8 cellular contexts compared by ENCODE assay signal in the genomic region with DNA sequence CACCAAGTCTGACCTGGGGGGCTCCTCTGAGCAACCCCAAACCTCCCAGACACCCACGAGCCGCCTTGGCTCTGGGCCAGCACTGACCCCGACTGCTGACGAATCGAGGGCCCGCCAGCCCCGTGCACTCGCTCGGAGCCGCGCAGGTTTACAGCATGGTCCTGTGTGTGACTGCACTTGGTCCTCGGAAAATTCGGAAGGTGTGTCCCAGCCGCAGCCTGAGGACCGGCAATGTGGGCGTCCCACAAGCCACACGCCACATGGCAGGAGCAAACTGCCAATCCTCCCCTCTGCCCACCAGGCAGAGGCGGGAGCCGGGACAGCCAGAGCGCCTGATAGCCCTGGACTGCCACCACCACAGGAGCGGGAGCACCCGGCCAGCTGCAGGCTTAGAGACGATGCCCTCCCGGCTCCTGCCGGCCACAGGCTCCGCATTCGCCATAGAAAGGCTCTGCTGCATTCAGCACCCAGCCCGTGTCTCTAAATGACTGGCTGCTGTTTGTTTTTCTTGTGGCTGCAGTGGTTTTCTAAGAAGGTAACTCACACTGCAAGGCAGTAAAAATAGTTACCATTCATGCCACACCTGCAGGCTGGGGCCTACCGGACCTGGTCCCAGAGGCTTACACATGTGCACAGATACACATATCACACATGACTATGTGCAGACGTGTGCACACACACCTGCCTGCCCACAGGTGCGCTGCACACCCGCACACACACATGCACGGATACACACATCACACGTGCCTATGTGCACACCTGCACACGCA.
DNase-seq lines count a peak whose midpoint lies in the region; ATAC-seq, FAIRE-seq and TF ChIP-seq lines count a peak whose summit lies in the region.
"Not testable (repeated sequence)": the region's sequence is repeated elsewhere in the genome, so short reads cannot be mapped to it uniquely, and the experiment has no call there.

No MANE protein-coding gene starts in this region.

- not testable (repeated sequence) for H3K36me3 Mint-ChIP-seq in activated CD4-positive, alpha-beta memory T cell treated with anti-CD3 and anti-CD28 coated beads, Interleukin-2, amount 10 ng/mL, durations not matched to agents 7 days and 5 days (ENCODE audit: low read depth); naive thymus-derived CD8-positive, alpha-beta T cell

- POLR2A ChIA-PET in activated CD4-positive, alpha-beta memory T cell treated with anti-CD3 and anti-CD28 coated beads, Interleukin-2, amount 10 ng/mL, durations not matched to agents 7 days and 5 days (lab: Charles Lee); GM12878 (lab: Charles Lee); naive thymus-derived CD8-positive, alpha-beta T cell (lab: Charles Lee): not testable (repeated sequence)

- not testable (repeated sequence) for H3K4me3 ChIP-seq in OCI-LY1 (ENCODE audit: low read depth, low read length, poor library complexity, severe bottlenecking); GM12878; upper lobe of right lung

- not testable (repeated sequence) for H3K9me3 Mint-ChIP-seq in activated CD4-positive, alpha-beta memory T cell treated with anti-CD3 and anti-CD28 coated beads, Interleukin-2, amount 10 ng/mL, durations not matched to agents 7 days and 5 days; naive thymus-derived CD8-positive, alpha-beta T cell

- not testable (repeated sequence) for H3K4me3 Mint-ChIP-seq in activated CD4-positive, alpha-beta memory T cell treated with anti-CD3 and anti-CD28 coated beads, Interleukin-2, amount 10 ng/mL, durations not matched to agents 7 days and 5 days; naive thymus-derived CD8-positive, alpha-beta T cell

- H4K20me1 ChIP-seq in OCI-LY1 (ENCODE audit: insufficient read depth, low read length); GM12878 (ENCODE audit: control insufficient read depth, insufficient read depth): not testable (repeated sequence)

- H2AFZ ChIP-seq in OCI-LY1 (ENCODE audit: low read length); GM12878 (ENCODE audit: control insufficient read depth, low read depth, low read length): not testable (repeated sequence)

- H3K9me2 ChIP-seq in OCI-LY1 (ENCODE audit: low read depth, low read length): not testable (repeated sequence)

- in situ Hi-C loops in GM12878 (cut with MboI): not testable (repeated sequence)

- SMC1A ChIA-PET in GM12878 (lab: Charles Lee; ENCODE audit: uncharacterized antibody, unreplicated experiment): not testable (repeated sequence)

- not testable (repeated sequence) for TF ChIP-seq CTCF in OCI-LY1 (IDR thresholded peaks at IDR 0.05; ENCODE audit: low read length); GM12878 (IDR thresholded peaks at IDR 0.05 in 2 of 3, conservative IDR thresholded peaks at IDR 0.05 in 1 of 3; ENCODE audit: control insufficient read depth in 2 of 3, extremely low read depth in 1 of 3, insufficient read depth in 1 of 3, low read depth in 3 of 3, low read length in 3 of 3); upper lobe of right lung (IDR thresholded peaks at IDR 0.05)

- peak overlapping the region; percentile 76 for H3K27ac ChIP-seq in OCI-LY1 (ENCODE audit: low read depth, low read length, poor library complexity, severe bottlenecking)
- H3K27ac ChIP-seq in GM12878 (ENCODE audit: control insufficient read depth, insufficient read depth): peak overlapping the region; percentile 70
- H3K27ac ChIP-seq in upper lobe of right lung: not testable (repeated sequence)

- H3K4me1 Mint-ChIP-seq in activated CD4-positive, alpha-beta memory T cell treated with anti-CD3 and anti-CD28 coated beads, Interleukin-2, amount 10 ng/mL, durations not matched to agents 7 days and 5 days: peaks cover 12% of the 10 kb centered on the region
- peaks cover 2 to 17% (median 12%) of the 10 kb centered on the region in 4 donors for H3K4me1 Mint-ChIP-seq in naive thymus-derived CD8-positive, alpha-beta T cell

- not testable (repeated sequence) for TF ChIP-seq EP300 in GM12878 (IDR thresholded peaks at IDR 0.05; ENCODE audit: borderline replicate concordance in 1 of 2, control insufficient read depth in 1 of 2, low read depth in 2 of 2, low read length in 2 of 2)

- RAD21 ChIA-PET in GM12878 (lab: Charles Lee; ENCODE audit: unreplicated experiment): not testable (repeated sequence)

- WGBS in GM12878 (ENCODE audit: insufficient coverage, insufficient replicate concordance, low lambda C conversion rate, missing lambda C conversion rate): 0% methylated on average over 8 of the region's 35 CpGs

- peaks cover 17% of the 10 kb centered on the region for H3K4me1 ChIP-seq in OCI-LY1 (ENCODE audit: insufficient read depth, low read length, severe bottlenecking)
- not testable (repeated sequence) for H3K4me1 ChIP-seq in GM12878 (ENCODE audit: control insufficient read depth, insufficient read depth, low read length); upper lobe of right lung

- H3K9ac ChIP-seq in OCI-LY1 (ENCODE audit: low read length); GM12878 (ENCODE audit: control insufficient read depth, insufficient read depth, low read length): not testable (repeated sequence)

- H3K27me3 ChIP-seq in OCI-LY1 (ENCODE audit: insufficient read depth, low read length); GM12878 (replicated peaks in 1 of 2; ENCODE audit: control insufficient read depth in 2 of 2, insufficient read depth in 2 of 2, low read length in 1 of 2); upper lobe of right lung: not testable (repeated sequence)

- not testable (repeated sequence) for H3K9me3 ChIP-seq in OCI-LY1 (ENCODE audit: low read length); GM12878 (replicated peaks; ENCODE audit: control insufficient read depth, insufficient read depth, low read length); upper lobe of right lung

- DNase-seq in activated CD4-positive, alpha-beta memory T cell treated with anti-CD3 and anti-CD28 coated beads, Interleukin-2, amount 10 ng/mL, durations not matched to agents 7 days and 5 days: peak; percentile 51
- DNase-seq in GM12878 (ENCODE audit: low read depth, low spot score): peak; percentile 36
- peak in 2 of 10 donors; percentile 15 to 56 for DNase-seq in naive thymus-derived CD8-positive, alpha-beta T cell
- peak; percentile 7 for DNase-seq in upper lobe of right lung

- CTCF ChIA-PET in activated CD4-positive, alpha-beta memory T cell treated with anti-CD3 and anti-CD28 coated beads, Interleukin-2, amount 10 ng/mL, durations not matched to agents 7 days and 5 days (lab: Charles Lee); GM12878 (lab: Yijun Ruan, JAX): not testable (repeated sequence)

- not testable (repeated sequence) for TF ChIP-seq POLR2A in GM12878 (IDR thresholded peaks at IDR 0.05; ENCODE audit: low read depth, low read length)

- BruUV-seq in GM12878 (replicated peaks; lab: Mats Ljungman, UMichigan): not testable (repeated sequence)

- not testable (repeated sequence) for H3K27me3 Mint-ChIP-seq in activated CD4-positive, alpha-beta memory T cell treated with anti-CD3 and anti-CD28 coated beads, Interleukin-2, amount 10 ng/mL, durations not matched to agents 7 days and 5 days; naive thymus-derived CD8-positive, alpha-beta T cell

- not testable (repeated sequence) for H3K4me2 ChIP-seq in OCI-LY1 (ENCODE audit: low read length)
- 0 out of 2 replicates have a peak overlapping the region, but pooled peaks have one; percentile 9 for H3K4me2 ChIP-seq in GM12878 (ENCODE audit: control insufficient read depth, insufficient read depth)

- not testable (repeated sequence) for H3K79me2 ChIP-seq in OCI-LY1 (ENCODE audit: insufficient read depth, low read length); GM12878 (ENCODE audit: control insufficient read depth, insufficient read depth, low read length)

- not testable (repeated sequence) for H3K36me3 ChIP-seq in OCI-LY1 (ENCODE audit: insufficient read depth, low read length); GM12878 (ENCODE audit: control insufficient read depth in 2 of 2, insufficient read depth in 2 of 2, low read length in 1 of 2); upper lobe of right lung

- not testable (repeated sequence) for H3F3A ChIP-seq in OCI-LY1 (ENCODE audit: insufficient read depth, low read length)

- FAIRE-seq in GM12878 (lab: Jason Lieb, UNC): not testable (repeated sequence)

- H3K27ac Mint-ChIP-seq in activated CD4-positive, alpha-beta memory T cell treated with anti-CD3 and anti-CD28 coated beads, Interleukin-2, amount 10 ng/mL, durations not matched to agents 7 days and 5 days; naive thymus-derived CD8-positive, alpha-beta T cell: not testable (repeated sequence)

- intact Hi-C loops in GM12878 (cut with micrococcal nuclease; ENCODE audit: unreplicated experiment); upper lobe of right lung (cut with DNase I): not testable (repeated sequence)

- ATAC-seq in GM18511 (IDR thresholded peaks at IDR 0.05; ENCODE audit: unreplicated experiment) (peak; percentile 50), GM21447 (IDR thresholded peaks at IDR 0.05; ENCODE audit: unreplicated experiment) (peak; percentile 34), HG02981 (IDR thresholded peaks at IDR 0.05; ENCODE audit: unreplicated experiment) (peak; percentile 50), GM12878 (peak; percentile 24)
- peak; percentile 12 to 21 for ATAC-seq in naive thymus-derived CD8-positive, alpha-beta T cell
- not testable (repeated sequence) for ATAC-seq in upper lobe of right lung

- not testable (repeated sequence) for TF ChIP-seq RAD21 in GM12878 (IDR thresholded peaks at IDR 0.05; ENCODE audit: insufficient read depth, low read depth, low read length)

TF ChIP-seq in GM12878, 131 proteins besides CTCF, POLR2A, EP300 and RAD21:
- TF ChIP-seq RUNX3 (IDR thresholded peaks at IDR 0.05; ENCODE audit: low read length) (peak; percentile 41; the same call in 1 of the 2 replicates), TCF12 (IDR thresholded peaks at IDR 0.05; ENCODE audit: low read depth, low read length) (0 out of 2 replicates have a peak, but pooled peaks have one; percentile 25)
